ENCODE assay signal across 22 cellular contexts in genomic region chr2:239455436-239456203, GRCh38. TPM values are rescaled to one million over a fixed set of nuclear protein-coding genes. Genes with fewer than 3 reads are reported as not detected.
A peak's percentile ranks its signal among the peaks of the same experiment; 100 is the strongest.
DNase-seq lines count a peak whose midpoint lies in the region; ATAC-seq and TF ChIP-seq lines count a peak whose summit lies in the region.
"Had no signal": no experiment of that assay in that cellular context is flagged by ENCODE, and none has a peak within 500 bp of the region (broad histone marks: within the 10 kb centered on the region; RNA-seq: fewer than 3 reads in every experiment).

No MANE protein-coding gene starts in this region.

- no peaks in the 10 kb centered on the region for H4K20me1 ChIP-seq in DND-41 (ENCODE audit: insufficient read depth, low read length)
- H4K20me1 ChIP-seq: BLaER1 treated with 17β-estradiol and CSF1 and Interleukin-3, amounts not matched to agents 10 nM and 100 nM had no signal

- 87 to 91% methylated on average over 10 to 17 of the region's 17 CpGs for WGBS in endodermal cell (ENCODE audit: insufficient coverage in 1 of 2, insufficient read length in 1 of 2), 2 experiments

- no peak overlapping the region for H2AFZ ChIP-seq in DND-41 (ENCODE audit: low read depth, low read length)
- H2AFZ ChIP-seq: GM23338 had no signal

- peak; percentile 9 for DNase-seq in activated CD4-positive, alpha-beta memory T cell treated with anti-CD3 and anti-CD28 coated beads, Interleukin-2, amount 10 ng/mL, durations not matched to agents 7 days and 5 days
- no peak for DNase-seq in activated CD4-positive, alpha-beta memory T cell treated with anti-CD3 and anti-CD28 coated beads for 36 hours
- DNase-seq in DND-41 (peak; percentile 3), endodermal cell (peak; percentile 16), osteocyte (ENCODE audit: extremely low spot score, unreplicated experiment) (peak; percentile 74), NCI-H82 treated with DMSO at 0.1 percent for 48 hours (lab: John Stamatoyannopoulos, UW; ENCODE audit: unreplicated experiment) (no peak), NCI-H446 treated with DMSO at 0.1 percent for 48 hours (lab: John Stamatoyannopoulos, UW) (no peak), NCI-H146 treated with DMSO at 0.1 percent for 48 hours (lab: John Stamatoyannopoulos, UW; ENCODE audit: unreplicated experiment) (no peak)
- DNase-seq: ACHN, HCEC 1CT, IMR-90, NCI-H1105 treated with DMSO at 0.1 percent for 48 hours, NCI-H1694, NCI-H2081, NCI-H2171, NCI-H526, OCI-M1 had no signal

- H3K4me1 ChIP-seq in DND-41 (ENCODE audit: insufficient read depth, low read length) (no peaks in the 10 kb centered on the region), endodermal cell (ENCODE audit: control insufficient read depth, insufficient read depth, low read length) (no peaks in the 10 kb centered on the region)

- H3K27me3 ChIP-seq in DND-41 (ENCODE audit: insufficient read depth, low read length, poor library complexity), result no peaks in the 10 kb centered on the region
- no peaks in the 10 kb centered on the region for H3K27me3 ChIP-seq in endodermal cell (ENCODE audit: control insufficient read depth, insufficient read depth, low read length, poor library complexity, severe bottlenecking)
- H3K27me3 ChIP-seq: BLaER1 treated with 17β-estradiol and CSF1 and Interleukin-3, amounts not matched to agents 10 nM and 100 nM had no signal

- H3K9me3 ChIP-seq in DND-41 (ENCODE audit: insufficient read depth, low read length, severe bottlenecking) (peaks cover 21% of the 10 kb centered on the region), endodermal cell (ENCODE audit: control insufficient read depth, low read length) (peaks cover 19% of the 10 kb centered on the region)

- H3K4me3 ChIP-seq in DND-41 (ENCODE audit: low read depth in 1 of 2, low read length in 2 of 2) (no peak overlapping the region), endodermal cell (ENCODE audit: low read length) (no peak overlapping the region)
- H3K4me3 ChIP-seq: BLaER1 treated with 17β-estradiol and CSF1 and Interleukin-3, amounts not matched to agents 10 nM and 100 nM; GM23338 had no signal

- POLR2A ChIA-PET in activated CD4-positive, alpha-beta memory T cell treated with anti-CD3 and anti-CD28 coated beads, Interleukin-2, amount 10 ng/mL, durations not matched to agents 7 days and 5 days (lab: Charles Lee), result no interaction called here
- POLR2A ChIA-PET in activated CD4-positive, alpha-beta memory T cell treated with anti-CD3 and anti-CD28 coated beads for 36 hours (lab: Charles Lee), result no interaction called here

- no peak for TF ChIP-seq CTCF in DND-41 (IDR thresholded peaks at IDR 0.05; ENCODE audit: borderline replicate concordance, extremely low read depth, low read length, poor library complexity, severe bottlenecking)
- TF ChIP-seq CTCF in endodermal cell (conservative IDR thresholded peaks at IDR 0.05), result no peak
- no peak for TF ChIP-seq CTCF in osteocyte (IDR thresholded peaks at IDR 0.05)

- no peak overlapping the region for H3K27ac Mint-ChIP-seq in activated CD4-positive, alpha-beta memory T cell treated with anti-CD3 and anti-CD28 coated beads, Interleukin-2, amount 10 ng/mL, durations not matched to agents 7 days and 5 days
- no peak overlapping the region for H3K27ac Mint-ChIP-seq in activated CD4-positive, alpha-beta memory T cell treated with anti-CD3 and anti-CD28 coated beads for 36 hours
- H3K27ac Mint-ChIP-seq in endodermal cell, result no peak overlapping the region
- no peak overlapping the region for H3K27ac Mint-ChIP-seq in osteocyte (ENCODE audit: unreplicated experiment)
- H3K27ac Mint-ChIP-seq: CD8-positive, alpha-beta T cell; GM23338 had no signal

- no peak overlapping the region for H3K4me3 Mint-ChIP-seq in activated CD4-positive, alpha-beta memory T cell treated with anti-CD3 and anti-CD28 coated beads, Interleukin-2, amount 10 ng/mL, durations not matched to agents 7 days and 5 days
- H3K4me3 Mint-ChIP-seq in activated CD4-positive, alpha-beta memory T cell treated with anti-CD3 and anti-CD28 coated beads for 36 hours, result no peak overlapping the region
- H3K4me3 Mint-ChIP-seq in endodermal cell (no peak overlapping the region), osteocyte (ENCODE audit: unreplicated experiment) (no peak overlapping the region)
- H3K4me3 Mint-ChIP-seq: CD8-positive, alpha-beta T cell; GM23338 had no signal

- intact Hi-C loops in activated CD4-positive, alpha-beta memory T cell treated with anti-CD3 and anti-CD28 coated beads for 36 hours (cut with micrococcal nuclease), result no loop called here

- H3K36me3 ChIP-seq in DND-41 (ENCODE audit: insufficient read depth, low read length) (no peaks in the 10 kb centered on the region), endodermal cell (ENCODE audit: control insufficient read depth, insufficient read depth, low read length) (no peaks in the 10 kb centered on the region)

- ATAC-seq in DND-41 (ENCODE audit: insufficient read depth, low read depth), result no peak
- ATAC-seq: CD8-positive, alpha-beta T cell; GM23338 had no signal

- H3K9ac ChIP-seq in DND-41 (ENCODE audit: low read depth, low read length) (no peak overlapping the region), endodermal cell (ENCODE audit: extremely low read depth, low read length, poor library complexity, severe bottlenecking) (no peak overlapping the region)
- H3K9ac ChIP-seq: BLaER1 treated with 17β-estradiol and CSF1 and Interleukin-3, amounts not matched to agents 10 nM and 100 nM; KMS-11 had no signal

- H3K27me3 Mint-ChIP-seq in activated CD4-positive, alpha-beta memory T cell treated with anti-CD3 and anti-CD28 coated beads, Interleukin-2, amount 10 ng/mL, durations not matched to agents 7 days and 5 days, result peaks cover 34% of the 10 kb centered on the region
- peaks cover 8% of the 10 kb centered on the region for H3K27me3 Mint-ChIP-seq in activated CD4-positive, alpha-beta memory T cell treated with anti-CD3 and anti-CD28 coated beads for 36 hours
- H3K27me3 Mint-ChIP-seq in endodermal cell (ENCODE audit: insufficient read depth) (no peaks in the 10 kb centered on the region), osteocyte (ENCODE audit: unreplicated experiment) (peaks cover 2% of the 10 kb centered on the region)

- H3K36me3 Mint-ChIP-seq in activated CD4-positive, alpha-beta memory T cell treated with anti-CD3 and anti-CD28 coated beads, Interleukin-2, amount 10 ng/mL, durations not matched to agents 7 days and 5 days (ENCODE audit: low read depth), result no peaks in the 10 kb centered on the region
- H3K36me3 Mint-ChIP-seq in activated CD4-positive, alpha-beta memory T cell treated with anti-CD3 and anti-CD28 coated beads for 36 hours, result peaks cover 5% of the 10 kb centered on the region
- no peaks in the 10 kb centered on the region for H3K36me3 Mint-ChIP-seq in endodermal cell (ENCODE audit: low read depth)
- H3K36me3 Mint-ChIP-seq in osteocyte (ENCODE audit: unreplicated experiment), result no peaks in the 10 kb centered on the region

- H3K27ac ChIP-seq in DND-41 (ENCODE audit: low read length), result no peak overlapping the region
- no peak overlapping the region for H3K27ac ChIP-seq in endodermal cell (ENCODE audit: low read depth, low read length)
- H3K27ac ChIP-seq: 22Rv1; BLaER1 treated with 17β-estradiol and CSF1 and Interleukin-3, amounts not matched to agents 10 nM and 100 nM; KMS-11 had no signal

- H3K4me2 ChIP-seq in DND-41 (ENCODE audit: insufficient read depth, low read length), result no peak overlapping the region
- H3K4me2 ChIP-seq: BLaER1 treated with 17β-estradiol and CSF1 and Interleukin-3, amounts not matched to agents 10 nM and 100 nM; GM23338; KMS-11 had no signal

- peaks cover 2% of the 10 kb centered on the region for H3K9me3 Mint-ChIP-seq in activated CD4-positive, alpha-beta memory T cell treated with anti-CD3 and anti-CD28 coated beads, Interleukin-2, amount 10 ng/mL, durations not matched to agents 7 days and 5 days
- peaks cover 25% of the 10 kb centered on the region for H3K9me3 Mint-ChIP-seq in activated CD4-positive, alpha-beta memory T cell treated with anti-CD3 and anti-CD28 coated beads for 36 hours
- H3K9me3 Mint-ChIP-seq in endodermal cell, result peaks cover 43% of the 10 kb centered on the region
- peaks cover 38% of the 10 kb centered on the region for H3K9me3 Mint-ChIP-seq in osteocyte (ENCODE audit: unreplicated experiment)

- CTCF ChIA-PET in activated CD4-positive, alpha-beta memory T cell treated with anti-CD3 and anti-CD28 coated beads, Interleukin-2, amount 10 ng/mL, durations not matched to agents 7 days and 5 days (lab: Charles Lee), result no interaction called here
- CTCF ChIA-PET in activated CD4-positive, alpha-beta memory T cell treated with anti-CD3 and anti-CD28 coated beads for 36 hours (lab: Charles Lee), result no interaction called here

- peaks cover 3% of the 10 kb centered on the region for H3K4me1 Mint-ChIP-seq in activated CD4-positive, alpha-beta memory T cell treated with anti-CD3 and anti-CD28 coated beads, Interleukin-2, amount 10 ng/mL, durations not matched to agents 7 days and 5 days
- no peaks in the 10 kb centered on the region for H3K4me1 Mint-ChIP-seq in activated CD4-positive, alpha-beta memory T cell treated with anti-CD3 and anti-CD28 coated beads for 36 hours (ENCODE audit: low read depth)
- no peaks in the 10 kb centered on the region for H3K4me1 Mint-ChIP-seq in endodermal cell
- H3K4me1 Mint-ChIP-seq in osteocyte (ENCODE audit: unreplicated experiment), result no peaks in the 10 kb centered on the region
- H3K4me1 Mint-ChIP-seq: GM23338 had no signal

- no peaks in the 10 kb centered on the region for H3K79me2 ChIP-seq in DND-41 (ENCODE audit: insufficient read depth, low read length)

RNA-seq across cellular contexts. Expression of gene HDAC4, which starts 54.8 kb away (rescaled TPM):
- 10 to 100 TPM; 64.8 to 67.4 TPM for total RNA-seq in activated CD4-positive, alpha-beta memory T cell treated with anti-CD3 and anti-CD28 coated beads, Interleukin-2, amount 10 ng/mL, durations not matched to agents 7 days and 5 days
- total RNA-seq in activated CD4-positive, alpha-beta memory T cell treated with anti-CD3 and anti-CD28 coated beads for 36 hours, result 10 to 100 TPM; 30.0 to 35.8 TPM
- total RNA-seq in endodermal cell (10 to 100 TPM; 45.7 to 51.2 TPM), osteocyte (30.3 and 32.2 TPM in 2 replicates)
- 11.1 TPM for polyA plus RNA-seq in endodermal cell (2013, experiment 1 of 2)
- polyA plus RNA-seq in endodermal cell (2013, experiment 2 of 2), result 13.9 TPM

Comparison
In these comparisons a context has a peak if more than half of its experiments do, and no peak if none do; other contexts are left out.
1. DNase-seq: peak in activated CD4-positive, alpha-beta memory T cell treated with anti-CD3 and anti-CD28 coated beads, Interleukin-2, amount 10 ng/mL, durations not matched to agents 7 days and 5 days (single experiment), DND-41 (single experiment), endodermal cell (single experiment) and osteocyte (single experiment); none in activated CD4-positive, alpha-beta memory T cell treated with anti-CD3 and anti-CD28 coated beads for 36 hours (single experiment), NCI-H82 treated with DMSO at 0.1 percent for 48 hours (single experiment), NCI-H446 treated with DMSO at 0.1 percent for 48 hours (single experiment) and NCI-H146 treated with DMSO at 0.1 percent for 48 hours (single experiment).